8 cellular contexts compared by ENCODE assay signal in genomic region chr2:17851731-17852585, GRCh38. TPM values are rescaled to one million over a fixed set of nuclear protein-coding genes. Genes with fewer than 3 reads are reported as not detected.
DNase-seq lines count a peak whose midpoint lies in the region; ATAC-seq and TF ChIP-seq lines count a peak whose summit lies in the region.

No MANE protein-coding gene starts in this region.

- H3K27ac Mint-ChIP-seq in WTC11 (no peak overlapping the region), T-helper 17 cell (no peak overlapping the region)

- H3K27ac ChIP-seq in foreskin keratinocyte, result no peak overlapping the region

- H3K27me3 Mint-ChIP-seq in WTC11 (ENCODE audit: low read depth), result no peaks in the 10 kb centered on the region
- H3K27me3 Mint-ChIP-seq in T-helper 17 cell, result peaks cover 56% of the 10 kb centered on the region

- peak; percentile 83 for TF ChIP-seq CTCF in WTC11 (IDR thresholded peaks at IDR 0.05)
- TF ChIP-seq CTCF in foreskin keratinocyte (conservative IDR thresholded peaks at IDR 0.05), result peak; percentile 97

- intact Hi-C loops in posterior cingulate gyrus (cut with DNase I), result loop anchor here (1.0 to 5.0 kb wide), 3 partner anchors 297 to 526 kb away; no protein-coding TSS in a partner anchor

- DNase-seq in COLO829 (ENCODE audit: low spot score) (peak; percentile 76), NCI-H2107 treated with DMSO at 0.1 percent for 48 hours (lab: John Stamatoyannopoulos, UW; ENCODE audit: unreplicated experiment) (peak; percentile 3), WTC11 (ENCODE audit: low spot score) (peak; percentile 72), foreskin keratinocyte (peak; percentile 23 to 62), posterior cingulate gyrus (peak; percentile 20 to 91 (median 66)), T-helper 17 cell (no peak)

- CTCF ChIA-PET in WTC11 (lab: Charles Lee), result interaction anchor here (0.7 to 4.2 kb wide), 13 partner anchors 21 to 528 kb away, joined by 3 to 39 read pairs (median 3); no protein-coding TSS in a partner anchor

- H3K9me3 Mint-ChIP-seq in WTC11, result no peaks in the 10 kb centered on the region

- H3K4me1 Mint-ChIP-seq in WTC11, result peaks cover 2% of the 10 kb centered on the region; the same call in 1 of the 2 replicates
- no peaks in the 10 kb centered on the region for H3K4me1 Mint-ChIP-seq in T-helper 17 cell

- no peaks in the 10 kb centered on the region for H3K9me3 ChIP-seq in T-helper 17 cell (ENCODE audit: control insufficient read depth, low read length, poor library complexity, severe bottlenecking)

- POLR2A ChIA-PET in WTC11 (lab: Charles Lee), result no interaction called here

- no peaks in the 10 kb centered on the region for H3K4me1 ChIP-seq in foreskin keratinocyte

- no peak overlapping the region for H3K4me3 Mint-ChIP-seq in WTC11
- no peak overlapping the region for H3K4me3 Mint-ChIP-seq in T-helper 17 cell

- peak; percentile 88 for ATAC-seq in GM18858 (IDR thresholded peaks at IDR 0.05; ENCODE audit: unreplicated experiment)
- peak; percentile 88 for ATAC-seq in HG02973 (IDR thresholded peaks at IDR 0.05; ENCODE audit: unreplicated experiment)
- peak; percentile 82 for ATAC-seq in WTC11
- ATAC-seq in foreskin keratinocyte, result peak; percentile 90
- no peak for ATAC-seq in T-helper 17 cell

- H3K36me3 Mint-ChIP-seq in WTC11, result no peaks in the 10 kb centered on the region
- no peaks in the 10 kb centered on the region for H3K36me3 Mint-ChIP-seq in T-helper 17 cell (ENCODE audit: low read depth)

- peaks cover 30% of the 10 kb centered on the region for H3K27me3 ChIP-seq in foreskin keratinocyte

TF ChIP-seq in WTC11, 78 proteins besides CTCF, POLR2A, EP300 and RAD21:
- TF ChIP-seq SOX15 (CRISPR knock-in tag; IDR thresholded peaks at IDR 0.05) (no peak), GRHL2 (CRISPR knock-in tag; IDR thresholded peaks at IDR 0.05; ENCODE audit: insufficient replicate concordance, severe bottlenecking) (no peak), ETV6 (CRISPR knock-in tag; IDR thresholded peaks at IDR 0.05) (no peak), ZNF121 (CRISPR knock-in tag; IDR thresholded peaks at IDR 0.05) (peak; percentile 94)

RNA-seq across cellular contexts. Expression of gene KCNS3, which starts 26.5 kb away (rescaled TPM):
- 17.4 to 25.2 TPM (median 18.1 TPM) in 3 replicates for total RNA-seq in WTC11 (2021)
- 5.1 and 12.0 TPM in 2 replicates for total RNA-seq in foreskin keratinocyte
- 3.5 and 6.8 TPM in 2 replicates for polyA plus RNA-seq in foreskin keratinocyte
- not detected for total RNA-seq in T-helper 17 cell

RNA-seq across cellular contexts. Expression of gene MSGN1, which starts 35.7 kb away (rescaled TPM):
- total RNA-seq in WTC11 (2021) (not detected in 3 replicates), foreskin keratinocyte (not detected in 2 replicates), T-helper 17 cell (not detected)
- not detected in 2 replicates for polyA plus RNA-seq in foreskin keratinocyte

Comparison
In these comparisons a context has a peak if more than half of its experiments do, and no peak if none do; other contexts are left out.
1. DNase-seq: peak in COLO829 (single experiment), NCI-H2107 treated with DMSO at 0.1 percent for 48 hours (single experiment), WTC11 (single experiment), foreskin keratinocyte (2 of 2) and posterior cingulate gyrus (10 of 10); none in T-helper 17 cell (0 of 3).